8 cellular contexts compared by ENCODE assay signal in the genomic region with DNA sequence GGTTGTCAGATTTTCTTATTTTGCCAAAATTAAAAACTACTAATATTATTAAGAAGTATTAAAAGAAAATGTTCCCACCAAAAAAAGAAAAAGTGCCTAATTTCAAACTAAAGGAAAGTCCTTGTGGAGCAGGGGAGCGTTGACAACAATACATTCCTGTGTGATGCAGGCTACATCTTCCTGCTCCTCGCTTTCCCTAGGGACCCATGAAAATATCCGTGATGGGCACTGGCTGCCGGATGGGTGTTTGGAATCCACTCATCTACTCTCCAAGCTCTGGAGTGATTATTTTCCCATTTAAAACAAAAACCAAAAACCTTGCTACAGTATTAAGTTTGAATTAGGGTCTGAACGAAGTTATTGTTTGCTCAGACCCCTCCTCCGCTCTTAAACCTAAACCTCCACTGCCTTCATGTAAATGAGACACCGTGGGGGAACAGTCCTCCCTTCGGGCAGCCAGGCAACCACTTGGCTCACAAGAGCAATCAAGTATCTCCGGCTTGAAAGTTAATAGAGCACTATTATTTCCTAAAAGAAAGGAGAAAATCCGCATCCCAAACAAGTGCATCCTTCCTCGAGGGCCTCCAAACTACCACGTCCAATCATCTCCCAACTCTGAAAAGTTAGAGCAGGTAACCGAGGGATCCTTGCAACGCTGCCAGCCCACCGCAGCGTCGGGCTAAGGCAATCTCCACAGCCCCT. TPM values are rescaled to one million over a fixed set of nuclear protein-coding genes. Genes with fewer than 3 reads are reported as not detected.
DNase-seq lines count a peak whose midpoint lies in the region; TF ChIP-seq lines count a peak whose summit lies in the region.

No MANE protein-coding gene starts in this region.

- H3K9me3 Mint-ChIP-seq in activated T-cell treated with anti-CD3 and anti-CD28 coated beads, Interleukin-2, amount 50 U/mL, for 24 hours, result no peaks in the 10 kb centered on the region

- H3K9ac ChIP-seq in adipocyte (ENCODE audit: low read length), result peak overlapping the region; percentile 94

- H3K4me1 Mint-ChIP-seq in activated T-cell treated with anti-CD3 and anti-CD28 coated beads, Interleukin-2, amount 50 U/mL, for 24 hours (ENCODE audit: low read depth), result peaks cover 8% of the 10 kb centered on the region

- no peak for TF ChIP-seq EP300 in suprapubic skin (IDR thresholded peaks at IDR 0.05)

- no peaks in the 10 kb centered on the region for H3K36me3 Mint-ChIP-seq in activated T-cell treated with anti-CD3 and anti-CD28 coated beads, Interleukin-2, amount 50 U/mL, for 24 hours (ENCODE audit: low read depth)

- H3K27ac ChIP-seq in suprapubic skin, result peak overlapping the region; percentile 97

- H3K27me3 Mint-ChIP-seq in activated T-cell treated with anti-CD3 and anti-CD28 coated beads, Interleukin-2, amount 50 U/mL, for 24 hours, result peaks cover 68% of the 10 kb centered on the region

- no peak for TF ChIP-seq POLR2A in suprapubic skin (IDR thresholded peaks at IDR 0.05)

- H3K27me3 ChIP-seq in adipocyte (replicated peaks; ENCODE audit: control insufficient read depth, insufficient read depth, low read length) (no peaks in the 10 kb centered on the region), suprapubic skin (no peaks in the 10 kb centered on the region)

- peaks cover 40% of the 10 kb centered on the region for H3K4me1 ChIP-seq in adipocyte (ENCODE audit: control insufficient read depth, insufficient read depth, low read length)
- H3K4me1 ChIP-seq in suprapubic skin, result peaks cover 51% of the 10 kb centered on the region

- WGBS in suprapubic skin, result 25% methylated on average over 17 of the region's 17 CpGs

- peak overlapping the region; percentile 41 for H3K4me3 Mint-ChIP-seq in activated T-cell treated with anti-CD3 and anti-CD28 coated beads, Interleukin-2, amount 50 U/mL, for 24 hours

- no peak for DNase-seq in activated T-cell treated with anti-CD3 and anti-CD28 coated beads, Interleukin-2, amount 50 U/mL, for 24 hours
- DNase-seq in activated T-cell treated with anti-CD3 and anti-CD28 coated beads, Interleukin-2, amount 50 U/mL, for 1 hour, result no peak
- DNase-seq in adipocyte (ENCODE audit: low read depth), result peak; percentile 50
- peak; percentile 49 for DNase-seq in kidney tubule cell (ENCODE audit: low spot score)
- DNase-seq in suprapubic skin (ENCODE audit: low spot score in 2 of 2), result no peak
- DNase-seq in cortex of kidney (lab: John Stamatoyannopoulos, UW), result no peak
- no peak for DNase-seq in HuH-7.5 (ENCODE audit: low spot score)
- DNase-seq in NAMALWA (ENCODE audit: low spot score), result no peak

- no peaks in the 10 kb centered on the region for H3K9me3 ChIP-seq in adipocyte (ENCODE audit: control insufficient read depth, low read length)
- H3K9me3 ChIP-seq in suprapubic skin, result no peaks in the 10 kb centered on the region

- no peak for TF ChIP-seq CTCF in suprapubic skin (IDR thresholded peaks at IDR 0.05)

- no peak overlapping the region for H3K27ac Mint-ChIP-seq in activated T-cell treated with anti-CD3 and anti-CD28 coated beads, Interleukin-2, amount 50 U/mL, for 24 hours

- peaks cover 9% of the 10 kb centered on the region for H3K36me3 ChIP-seq in adipocyte (ENCODE audit: control insufficient read depth, insufficient read depth, low read length, severe bottlenecking)
- H3K36me3 ChIP-seq in suprapubic skin, result no peaks in the 10 kb centered on the region

- peak overlapping the region; percentile 95 for H3K4me3 ChIP-seq in adipocyte (ENCODE audit: low read length)
- H3K4me3 ChIP-seq in suprapubic skin, result peak overlapping the region; percentile 95

RNA-seq across cellular contexts. Expression of a gene that starts 1.5 kb away (rescaled TPM):
- total RNA-seq in suprapubic skin, result 100 to 1,000 TPM; 159 to 397 (median 245) TPM

RNA-seq across cellular contexts. Expression of a gene that starts 48.9 kb away (rescaled TPM):
- under 1 TPM in 1 of 4 donors, not detected in 3; 0.56 TPM for total RNA-seq in suprapubic skin

Comparison
In these comparisons a context has a peak if more than half of its experiments do, and no peak if none do; other contexts are left out.
1. DNase-seq: peak in adipocyte (single experiment) and kidney tubule cell (single experiment); none in activated T-cell treated with anti-CD3 and anti-CD28 coated beads, Interleukin-2, amount 50 U/mL, for 24 hours (single experiment), activated T-cell treated with anti-CD3 and anti-CD28 coated beads, Interleukin-2, amount 50 U/mL, for 1 hour (single experiment), suprapubic skin (0 of 2), cortex of kidney (single experiment), HuH-7.5 (single experiment) and NAMALWA (single experiment).